Comparison of ENCODE assay signal across 21 cellular contexts in genomic region chr3:110381992-110382391, GRCh38.
DNase-seq lines count a peak whose midpoint lies in the region; ATAC-seq, FAIRE-seq and TF ChIP-seq lines count a peak whose summit lies in the region.
"Had no signal": no experiment of that assay in that cellular context is flagged by ENCODE, and none has a peak within 500 bp of the region (broad histone marks: within the 10 kb centered on the region; RNA-seq: fewer than 3 reads in every experiment).

No MANE protein-coding gene starts in this region.

- no peak overlapping the region for H3K9ac ChIP-seq in liver (ENCODE audit: low read depth in 1 of 2, low read length in 2 of 2)

- H3K9me3 ChIP-seq in liver (ENCODE audit: control insufficient read depth in 4 of 4, low read length in 3 of 4): no peaks in the 10 kb centered on the region
- H3K9me3 ChIP-seq in sigmoid colon: no peaks in the 10 kb centered on the region
- H3K9me3 ChIP-seq: esophagus muscularis mucosa, psoas muscle, stomach had no signal

- TF ChIP-seq POLR2A in H54 (IDR thresholded peaks at IDR 0.05; ENCODE audit: low read depth, low read length): no peak
- no peak for TF ChIP-seq POLR2A in sigmoid colon (IDR thresholded peaks at IDR 0.05)

- no peaks in the 10 kb centered on the region for H3K27me3 ChIP-seq in liver (ENCODE audit: control insufficient read depth in 4 of 4, insufficient read depth in 4 of 4, low read length in 3 of 4)
- no peaks in the 10 kb centered on the region for H3K27me3 ChIP-seq in sigmoid colon
- H3K27me3 ChIP-seq: esophagus muscularis mucosa, stomach had no signal

- no peak for TF ChIP-seq CTCF in choroid plexus epithelial cell (conservative IDR thresholded peaks at IDR 0.05; ENCODE audit: low read depth, low read length)
- no peak for TF ChIP-seq CTCF in liver (IDR thresholded peaks at IDR 0.05; ENCODE audit: low read depth, low read length, missing input control)
- TF ChIP-seq CTCF in sigmoid colon (IDR thresholded peaks at IDR 0.05): no peak

- H3K4me1 ChIP-seq in liver (ENCODE audit: control insufficient read depth in 4 of 4, insufficient read depth in 4 of 4, low read length in 3 of 4) (peaks cover 0 to 9% (median 0%) of the 10 kb centered on the region in 4 donors), sigmoid colon (no peaks in the 10 kb centered on the region)
- H3K4me1 ChIP-seq: esophagus muscularis mucosa, psoas muscle, stomach had no signal

- H3K36me3 ChIP-seq in liver (ENCODE audit: control insufficient read depth in 4 of 4, insufficient read depth in 3 of 4, low read depth in 1 of 4, low read length in 3 of 4) (no peaks in the 10 kb centered on the region), sigmoid colon (no peaks in the 10 kb centered on the region)
- H3K36me3 ChIP-seq: esophagus muscularis mucosa, stomach had no signal

- no peak for TF ChIP-seq EP300 in sigmoid colon (IDR thresholded peaks at IDR 0.05)

- no peak for DNase-seq in H54 (ENCODE audit: insufficient read length, low spot score)
- peak; percentile 28 for DNase-seq in NCI-H510A (lab: John Stamatoyannopoulos, UW)
- DNase-seq in choroid plexus epithelial cell (ENCODE audit: low read depth): peak; percentile 17
- no peak for DNase-seq in sigmoid colon
- DNase-seq in GM19239 (ENCODE audit: insufficient read length, low spot score): no peak
- no peak for DNase-seq in hepatic stellate cell (ENCODE audit: low spot score)
- DNase-seq: activated T-cell treated with anti-CD3 and anti-CD28 coated beads, Interleukin-2, amount 50 U/mL, for 72 hours; CD4-positive, alpha-beta memory T cell; HFFc6; NCI-H1436 treated with DMSO at 0.1 percent for 48 hours; NCI-H226; psoas muscle; RPMI8226; stimulated activated CD4-positive, alpha-beta T cell treated with anti-CD3 and anti-CD28 coated beads, Interleukin-4, amount 100 ng/mL, for 24 hours; stomach had no signal

- peak; percentile 52 for FAIRE-seq in H54 (lab: Jason Lieb, UNC)
- FAIRE-seq in GM19239 (lab: Jason Lieb, UNC): no peak
- FAIRE-seq: astrocyte had no signal

- no peak overlapping the region for H3K27ac ChIP-seq in liver (ENCODE audit: low read depth in 1 of 2, low read length in 2 of 2)
- no peak overlapping the region for H3K27ac ChIP-seq in sigmoid colon
- H3K27ac ChIP-seq: esophagus muscularis mucosa, psoas muscle, stomach had no signal

- no peak for TF ChIP-seq RAD21 in liver (IDR thresholded peaks at IDR 0.05)

- intact Hi-C loops in sigmoid colon (cut with DNase I): no loop called here

- 10% methylated on average over 1 of the region's 1 CpG for WGBS in liver
- 21 to 45% methylated on average over 1 of the region's 1 CpG for WGBS in sigmoid colon, 2 donors

- no peak for ATAC-seq in GM21529 (IDR thresholded peaks at IDR 0.05; ENCODE audit: unreplicated experiment)
- ATAC-seq: activated CD4-positive, CD25-positive, alpha-beta regulatory T cell treated with anti-CD3 and anti-CD28 coated beads, Interleukin-2, amount 50 U/mL, for 24 hours; activated naive CD4-positive, alpha-beta T cell treated with anti-CD3 and anti-CD28 coated beads, Interleukin-2, amount 50 U/mL, for 72 hours; activated T-cell treated with anti-CD3 and anti-CD28 coated beads, Interleukin-2, amount 50 U/mL, for 72 hours; psoas muscle had no signal

- H3K4me3 ChIP-seq in choroid plexus epithelial cell (ENCODE audit: low read depth, low read length): no peak overlapping the region
- H3K4me3 ChIP-seq in liver (ENCODE audit: low read depth in 1 of 3, low read length in 3 of 3): no peak overlapping the region
- H3K4me3 ChIP-seq in sigmoid colon: no peak overlapping the region
- H3K4me3 ChIP-seq: esophagus muscularis mucosa, psoas muscle, stomach had no signal

TF ChIP-seq in liver, 16 proteins besides CTCF, POLR2A, EP300 and RAD21:
- TF ChIP-seq FOXA2 (IDR thresholded peaks at IDR 0.05) (peak; percentile 37), FOXA1 (IDR thresholded peaks at IDR 0.05) (no peak), RXRA (IDR thresholded peaks at IDR 0.05) (peak in 1 of 2 donors; percentile 54), HNF4A (conservative IDR thresholded peaks at IDR 0.05) (peak in 1 of 2 donors; percentile 44)

Comparison
In these comparisons a context has a peak if more than half of its experiments do, and no peak if none do; other contexts are left out.
1. DNase-seq: peak in NCI-H510A (single experiment) and choroid plexus epithelial cell (single experiment); none in H54 (single experiment), sigmoid colon (single experiment), GM19239 (single experiment) and hepatic stellate cell (single experiment).